ENCODE assay signal across 1 cellular context in the genomic region with DNA sequence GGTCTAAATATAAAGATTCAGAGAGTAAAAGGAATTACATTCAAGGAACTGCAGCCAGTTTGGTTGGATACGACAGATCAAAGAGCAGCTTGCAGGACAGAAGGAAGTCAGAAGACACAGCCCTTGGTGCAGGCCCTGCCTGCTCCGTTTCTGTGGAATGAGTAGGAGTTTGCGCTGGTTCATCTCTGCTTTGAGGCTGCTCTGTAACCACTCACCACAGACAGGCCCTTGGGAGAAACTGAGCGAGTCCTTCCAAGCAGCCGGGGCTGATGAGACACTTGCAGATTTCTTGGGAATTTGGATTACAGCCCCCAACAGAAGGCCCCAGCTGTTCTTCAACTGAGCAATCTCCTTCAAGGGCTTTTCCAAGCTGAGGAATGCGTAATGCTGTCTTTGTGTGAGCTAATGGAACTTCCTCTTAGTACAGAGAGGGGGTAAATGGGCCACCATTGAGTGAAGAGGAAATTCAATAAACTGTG.
TF ChIP-seq lines count a peak whose summit lies in the region.

No MANE protein-coding gene starts in this region.

TF ChIP-seq in SK-N-SH treated with all-trans-retinoic acid at 6 μM for 48 hours, 23 proteins besides CTCF, POLR2A, EP300 and RAD21 (continued from another document):
- TF ChIP-seq PATZ1 (CRISPR knock-in tag; IDR thresholded peaks at IDR 0.05; ENCODE audit: borderline replicate concordance) = no peak
- no peak for TF ChIP-seq POU6F1 (CRISPR knock-in tag; IDR thresholded peaks at IDR 0.05; ENCODE audit: borderline replicate concordance, low read depth)
- no peak for TF ChIP-seq ZNF8 (CRISPR knock-in tag; IDR thresholded peaks at IDR 0.05)
- no peak for TF ChIP-seq ESRRG (CRISPR knock-in tag; IDR thresholded peaks at IDR 0.05)
- TF ChIP-seq BACH2 (CRISPR knock-in tag; IDR thresholded peaks at IDR 0.05; ENCODE audit: borderline replicate concordance) = no peak
- no peak for TF ChIP-seq ZNF70 (CRISPR knock-in tag; IDR thresholded peaks at IDR 0.05)
- TF ChIP-seq OSR1 (CRISPR knock-in tag; IDR thresholded peaks at IDR 0.05) = no peak
- TF ChIP-seq ZC3H10 (CRISPR knock-in tag; IDR thresholded peaks at IDR 0.05) = no peak
TF ChIP-seq in SK-N-SH treated with all-trans-retinoic acid at 6 μM for 48 hours: peak in this region for 0.
